ENCODE assay signal across 8 cellular contexts in genomic region chr19:42832746-42833442, GRCh38. TPM values are rescaled to one million over a fixed set of nuclear protein-coding genes. Genes with fewer than 3 reads are reported as not detected.
"Had no signal": no experiment of that assay in that cellular context is flagged by ENCODE, and none has a peak within 500 bp of the region (broad histone marks: within the 10 kb centered on the region; RNA-seq: fewer than 3 reads in every experiment).

No MANE protein-coding gene starts in this region.

RNA-seq across cellular contexts. Expression of gene PSG1, which starts 46.6 kb away (rescaled TPM):
- total RNA-seq: endodermal cell, lung, osteocyte, psoas muscle, right lobe of liver, suprapubic skin, upper lobe of left lung had no signal
- polyA plus RNA-seq: esophagus, lung had no signal
